1 cellular context compared by ENCODE assay signal in the genomic region with DNA sequence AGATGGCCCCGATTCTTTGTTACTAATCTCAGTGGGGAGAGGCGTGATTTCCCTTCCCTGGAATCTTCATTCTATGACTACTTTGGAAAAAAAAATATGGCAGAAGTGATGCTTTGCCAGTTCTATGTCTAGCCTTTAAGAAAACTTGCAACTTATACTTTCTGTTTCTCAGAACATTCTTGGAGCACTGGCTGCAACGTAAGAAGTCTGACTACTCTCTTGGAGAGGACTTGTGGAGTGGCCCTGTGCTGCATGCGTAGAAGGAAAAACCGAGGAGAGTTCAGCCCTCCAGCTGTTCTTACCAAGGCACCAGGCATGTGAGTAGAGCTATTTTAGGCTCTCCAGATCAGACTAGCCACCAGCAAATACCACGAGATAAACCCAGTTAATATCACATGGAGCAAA.
TF ChIP-seq lines count a peak whose summit lies in the region.

No MANE protein-coding gene starts in this region.

TF ChIP-seq in K562, 482 proteins besides CTCF, POLR2A, EP300 and RAD21 (continued from another document and continues in another):
- TF ChIP-seq, protein P1, sequence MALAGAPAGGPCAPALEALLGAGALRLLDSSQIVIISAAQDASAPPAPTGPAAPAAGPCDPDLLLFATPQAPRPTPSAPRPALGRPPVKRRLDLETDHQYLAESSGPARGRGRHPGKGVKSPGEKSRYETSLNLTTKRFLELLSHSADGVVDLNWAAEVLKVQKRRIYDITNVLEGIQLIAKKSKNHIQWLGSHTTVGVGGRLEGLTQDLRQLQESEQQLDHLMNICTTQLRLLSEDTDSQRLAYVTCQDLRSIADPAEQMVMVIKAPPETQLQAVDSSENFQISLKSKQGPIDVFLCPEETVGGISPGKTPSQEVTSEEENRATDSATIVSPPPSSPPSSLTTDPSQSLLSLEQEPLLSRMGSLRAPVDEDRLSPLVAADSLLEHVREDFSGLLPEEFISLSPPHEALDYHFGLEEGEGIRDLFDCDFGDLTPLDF (CRISPR knock-in tag; IDR thresholded peaks at IDR 0.05): no peak
- TF ChIP-seq SRSF9 (IDR thresholded peaks at IDR 0.05; ENCODE audit: borderline replicate concordance, low read depth, low read length): no peak
- peak; percentile 76 for TF ChIP-seq ZNF766 (CRISPR knock-in tag; conservative IDR thresholded peaks at IDR 0.05)
- no peak for TF ChIP-seq CAMTA2 (CRISPR knock-in tag; conservative IDR thresholded peaks at IDR 0.05)
- 0 out of 2 replicates have a peak, but pooled peaks have one; percentile 33 for TF ChIP-seq TEAD4 (IDR thresholded peaks at IDR 0.05; ENCODE audit: low read length)
- TF ChIP-seq TEAD4 (CRISPR knock-in tag; IDR thresholded peaks at IDR 0.05; ENCODE audit: borderline replicate concordance): no peak
- no peak for TF ChIP-seq ZC3H4 (CRISPR knock-in tag; IDR thresholded peaks at IDR 0.05; ENCODE audit: borderline replicate concordance)
- TF ChIP-seq ZNF239 (CRISPR knock-in tag; IDR thresholded peaks at IDR 0.05): peak; percentile 66; the same call in 1 of the 2 replicates
- TF ChIP-seq ZNF274 (IDR thresholded peaks at IDR 0.05; ENCODE audit: borderline replicate concordance, low read depth, low read length): no peak
- TF ChIP-seq, protein P2, sequence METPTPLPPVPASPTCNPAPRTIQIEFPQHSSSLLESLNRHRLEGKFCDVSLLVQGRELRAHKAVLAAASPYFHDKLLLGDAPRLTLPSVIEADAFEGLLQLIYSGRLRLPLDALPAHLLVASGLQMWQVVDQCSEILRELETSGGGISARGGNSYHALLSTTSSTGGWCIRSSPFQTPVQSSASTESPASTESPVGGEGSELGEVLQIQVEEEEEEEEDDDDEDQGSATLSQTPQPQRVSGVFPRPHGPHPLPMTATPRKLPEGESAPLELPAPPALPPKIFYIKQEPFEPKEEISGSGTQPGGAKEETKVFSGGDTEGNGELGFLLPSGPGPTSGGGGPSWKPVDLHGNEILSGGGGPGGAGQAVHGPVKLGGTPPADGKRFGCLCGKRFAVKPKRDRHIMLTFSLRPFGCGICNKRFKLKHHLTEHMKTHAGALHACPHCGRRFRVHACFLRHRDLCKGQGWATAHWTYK (CRISPR knock-in tag; IDR thresholded peaks at IDR 0.05): 0 out of 2 replicates have a peak, but pooled peaks have one; percentile 43
- TF ChIP-seq NEUROD1 (IDR thresholded peaks at IDR 0.05; ENCODE audit: borderline replicate concordance, low read depth, low read length, partially characterized antibody): no peak
- no peak; the same call in 1 of the 2 replicates for TF ChIP-seq TAF7 (tag; IDR thresholded peaks at IDR 0.05)
- no peak for TF ChIP-seq RB1 (IDR thresholded peaks at IDR 0.05; ENCODE audit: low read depth)
- TF ChIP-seq NUFIP1 (IDR thresholded peaks at IDR 0.05; ENCODE audit: partially characterized antibody): no peak
- TF ChIP-seq, protein P3, sequence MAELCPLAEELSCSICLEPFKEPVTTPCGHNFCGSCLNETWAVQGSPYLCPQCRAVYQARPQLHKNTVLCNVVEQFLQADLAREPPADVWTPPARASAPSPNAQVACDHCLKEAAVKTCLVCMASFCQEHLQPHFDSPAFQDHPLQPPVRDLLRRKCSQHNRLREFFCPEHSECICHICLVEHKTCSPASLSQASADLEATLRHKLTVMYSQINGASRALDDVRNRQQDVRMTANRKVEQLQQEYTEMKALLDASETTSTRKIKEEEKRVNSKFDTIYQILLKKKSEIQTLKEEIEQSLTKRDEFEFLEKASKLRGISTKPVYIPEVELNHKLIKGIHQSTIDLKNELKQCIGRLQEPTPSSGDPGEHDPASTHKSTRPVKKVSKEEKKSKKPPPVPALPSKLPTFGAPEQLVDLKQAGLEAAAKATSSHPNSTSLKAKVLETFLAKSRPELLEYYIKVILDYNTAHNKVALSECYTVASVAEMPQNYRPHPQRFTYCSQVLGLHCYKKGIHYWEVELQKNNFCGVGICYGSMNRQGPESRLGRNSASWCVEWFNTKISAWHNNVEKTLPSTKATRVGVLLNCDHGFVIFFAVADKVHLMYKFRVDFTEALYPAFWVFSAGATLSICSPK (IDR thresholded peaks at IDR 0.05; ENCODE audit: borderline replicate concordance): no peak
- TF ChIP-seq, protein P4, sequence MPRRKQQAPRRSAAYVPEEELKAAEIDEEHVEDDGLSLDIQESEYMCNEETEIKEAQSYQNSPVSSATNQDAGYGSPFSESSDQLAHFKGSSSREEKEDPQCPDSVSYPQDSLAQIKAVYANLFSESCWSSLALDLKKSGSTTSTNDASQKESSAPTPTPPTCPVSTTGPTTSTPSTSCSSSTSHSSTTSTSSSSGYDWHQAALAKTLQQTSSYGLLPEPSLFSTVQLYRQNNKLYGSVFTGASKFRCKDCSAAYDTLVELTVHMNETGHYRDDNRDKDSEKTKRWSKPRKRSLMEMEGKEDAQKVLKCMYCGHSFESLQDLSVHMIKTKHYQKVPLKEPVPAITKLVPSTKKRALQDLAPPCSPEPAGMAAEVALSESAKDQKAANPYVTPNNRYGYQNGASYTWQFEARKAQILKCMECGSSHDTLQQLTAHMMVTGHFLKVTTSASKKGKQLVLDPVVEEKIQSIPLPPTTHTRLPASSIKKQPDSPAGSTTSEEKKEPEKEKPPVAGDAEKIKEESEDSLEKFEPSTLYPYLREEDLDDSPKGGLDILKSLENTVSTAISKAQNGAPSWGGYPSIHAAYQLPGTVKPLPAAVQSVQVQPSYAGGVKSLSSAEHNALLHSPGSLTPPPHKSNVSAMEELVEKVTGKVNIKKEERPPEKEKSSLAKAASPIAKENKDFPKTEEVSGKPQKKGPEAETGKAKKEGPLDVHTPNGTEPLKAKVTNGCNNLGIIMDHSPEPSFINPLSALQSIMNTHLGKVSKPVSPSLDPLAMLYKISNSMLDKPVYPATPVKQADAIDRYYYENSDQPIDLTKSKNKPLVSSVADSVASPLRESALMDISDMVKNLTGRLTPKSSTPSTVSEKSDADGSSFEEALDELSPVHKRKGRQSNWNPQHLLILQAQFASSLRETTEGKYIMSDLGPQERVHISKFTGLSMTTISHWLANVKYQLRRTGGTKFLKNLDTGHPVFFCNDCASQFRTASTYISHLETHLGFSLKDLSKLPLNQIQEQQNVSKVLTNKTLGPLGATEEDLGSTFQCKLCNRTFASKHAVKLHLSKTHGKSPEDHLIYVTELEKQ (CRISPR knock-in tag; IDR thresholded peaks at IDR 0.05): no peak
- no peak for TF ChIP-seq SREBF1 (IDR thresholded peaks at IDR 0.05; ENCODE audit: borderline replicate concordance, low read depth, low read length)
- TF ChIP-seq HMG20B (CRISPR knock-in tag; IDR thresholded peaks at IDR 0.05): no peak
- TF ChIP-seq, protein P5, sequence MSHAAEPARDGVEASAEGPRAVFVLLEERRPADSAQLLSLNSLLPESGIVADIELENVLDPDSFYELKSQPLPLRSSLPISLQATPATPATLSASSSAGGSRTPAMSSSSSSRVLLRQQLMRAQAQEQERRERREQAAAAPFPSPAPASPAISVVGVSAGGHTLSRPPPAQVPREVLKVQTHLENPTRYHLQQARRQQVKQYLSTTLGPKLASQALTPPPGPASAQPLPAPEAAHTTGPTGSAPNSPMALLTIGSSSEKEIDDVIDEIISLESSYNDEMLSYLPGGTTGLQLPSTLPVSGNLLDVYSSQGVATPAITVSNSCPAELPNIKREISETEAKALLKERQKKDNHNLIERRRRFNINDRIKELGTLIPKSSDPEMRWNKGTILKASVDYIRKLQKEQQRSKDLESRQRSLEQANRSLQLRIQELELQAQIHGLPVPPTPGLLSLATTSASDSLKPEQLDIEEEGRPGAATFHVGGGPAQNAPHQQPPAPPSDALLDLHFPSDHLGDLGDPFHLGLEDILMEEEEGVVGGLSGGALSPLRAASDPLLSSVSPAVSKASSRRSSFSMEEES (CRISPR knock-in tag; IDR thresholded peaks at IDR 0.05): peak; percentile 33; the same call in 1 of the 2 replicates
- TF ChIP-seq, protein P6, sequence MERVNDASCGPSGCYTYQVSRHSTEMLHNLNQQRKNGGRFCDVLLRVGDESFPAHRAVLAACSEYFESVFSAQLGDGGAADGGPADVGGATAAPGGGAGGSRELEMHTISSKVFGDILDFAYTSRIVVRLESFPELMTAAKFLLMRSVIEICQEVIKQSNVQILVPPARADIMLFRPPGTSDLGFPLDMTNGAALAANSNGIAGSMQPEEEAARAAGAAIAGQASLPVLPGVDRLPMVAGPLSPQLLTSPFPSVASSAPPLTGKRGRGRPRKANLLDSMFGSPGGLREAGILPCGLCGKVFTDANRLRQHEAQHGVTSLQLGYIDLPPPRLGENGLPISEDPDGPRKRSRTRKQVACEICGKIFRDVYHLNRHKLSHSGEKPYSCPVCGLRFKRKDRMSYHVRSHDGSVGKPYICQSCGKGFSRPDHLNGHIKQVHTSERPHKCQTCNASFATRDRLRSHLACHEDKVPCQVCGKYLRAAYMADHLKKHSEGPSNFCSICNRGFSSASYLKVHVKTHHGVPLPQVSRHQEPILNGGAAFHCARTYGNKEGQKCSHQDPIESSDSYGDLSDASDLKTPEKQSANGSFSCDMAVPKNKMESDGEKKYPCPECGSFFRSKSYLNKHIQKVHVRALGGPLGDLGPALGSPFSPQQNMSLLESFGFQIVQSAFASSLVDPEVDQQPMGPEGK (CRISPR knock-in tag; IDR thresholded peaks at IDR 0.05; ENCODE audit: borderline replicate concordance): 0 out of 2 replicates have a peak, but pooled peaks have one; percentile 23
- TF ChIP-seq, protein P7, sequence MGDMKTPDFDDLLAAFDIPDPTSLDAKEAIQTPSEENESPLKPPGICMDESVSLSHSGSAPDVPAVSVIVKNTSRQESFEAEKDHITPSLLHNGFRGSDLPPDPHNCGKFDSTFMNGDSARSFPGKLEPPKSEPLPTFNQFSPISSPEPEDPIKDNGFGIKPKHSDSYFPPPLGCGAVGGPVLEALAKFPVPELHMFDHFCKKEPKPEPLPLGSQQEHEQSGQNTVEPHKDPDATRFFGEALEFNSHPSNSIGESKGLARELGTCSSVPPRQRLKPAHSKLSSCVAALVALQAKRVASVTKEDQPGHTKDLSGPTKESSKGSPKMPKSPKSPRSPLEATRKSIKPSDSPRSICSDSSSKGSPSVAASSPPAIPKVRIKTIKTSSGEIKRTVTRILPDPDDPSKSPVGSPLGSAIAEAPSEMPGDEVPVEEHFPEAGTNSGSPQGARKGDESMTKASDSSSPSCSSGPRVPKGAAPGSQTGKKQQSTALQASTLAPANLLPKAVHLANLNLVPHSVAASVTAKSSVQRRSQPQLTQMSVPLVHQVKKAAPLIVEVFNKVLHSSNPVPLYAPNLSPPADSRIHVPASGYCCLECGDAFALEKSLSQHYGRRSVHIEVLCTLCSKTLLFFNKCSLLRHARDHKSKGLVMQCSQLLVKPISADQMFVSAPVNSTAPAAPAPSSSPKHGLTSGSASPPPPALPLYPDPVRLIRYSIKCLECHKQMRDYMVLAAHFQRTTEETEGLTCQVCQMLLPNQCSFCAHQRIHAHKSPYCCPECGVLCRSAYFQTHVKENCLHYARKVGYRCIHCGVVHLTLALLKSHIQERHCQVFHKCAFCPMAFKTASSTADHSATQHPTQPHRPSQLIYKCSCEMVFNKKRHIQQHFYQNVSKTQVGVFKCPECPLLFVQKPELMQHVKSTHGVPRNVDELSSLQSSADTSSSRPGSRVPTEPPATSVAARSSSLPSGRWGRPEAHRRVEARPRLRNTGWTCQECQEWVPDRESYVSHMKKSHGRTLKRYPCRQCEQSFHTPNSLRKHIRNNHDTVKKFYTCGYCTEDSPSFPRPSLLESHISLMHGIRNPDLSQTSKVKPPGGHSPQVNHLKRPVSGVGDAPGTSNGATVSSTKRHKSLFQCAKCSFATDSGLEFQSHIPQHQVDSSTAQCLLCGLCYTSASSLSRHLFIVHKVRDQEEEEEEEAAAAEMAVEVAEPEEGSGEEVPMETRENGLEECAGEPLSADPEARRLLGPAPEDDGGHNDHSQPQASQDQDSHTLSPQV (IDR thresholded peaks at IDR 0.05): peak; percentile 72
- TF ChIP-seq ZNF589 (CRISPR knock-in tag; IDR thresholded peaks at IDR 0.05; ENCODE audit: low read depth): peak; percentile 78
- no peak for TF ChIP-seq NR1H2 (CRISPR knock-in tag; IDR thresholded peaks at IDR 0.05)
- TF ChIP-seq, protein P8, sequence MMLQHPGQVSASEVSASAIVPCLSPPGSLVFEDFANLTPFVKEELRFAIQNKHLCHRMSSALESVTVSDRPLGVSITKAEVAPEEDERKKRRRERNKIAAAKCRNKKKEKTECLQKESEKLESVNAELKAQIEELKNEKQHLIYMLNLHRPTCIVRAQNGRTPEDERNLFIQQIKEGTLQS (IDR thresholded peaks at IDR 0.05): 0 out of 2 replicates have a peak, but pooled peaks have one; percentile 6
- TF ChIP-seq, protein P8 (CRISPR knock-in tag; conservative IDR thresholded peaks at IDR 0.05): no peak
- TF ChIP-seq, protein P9, sequence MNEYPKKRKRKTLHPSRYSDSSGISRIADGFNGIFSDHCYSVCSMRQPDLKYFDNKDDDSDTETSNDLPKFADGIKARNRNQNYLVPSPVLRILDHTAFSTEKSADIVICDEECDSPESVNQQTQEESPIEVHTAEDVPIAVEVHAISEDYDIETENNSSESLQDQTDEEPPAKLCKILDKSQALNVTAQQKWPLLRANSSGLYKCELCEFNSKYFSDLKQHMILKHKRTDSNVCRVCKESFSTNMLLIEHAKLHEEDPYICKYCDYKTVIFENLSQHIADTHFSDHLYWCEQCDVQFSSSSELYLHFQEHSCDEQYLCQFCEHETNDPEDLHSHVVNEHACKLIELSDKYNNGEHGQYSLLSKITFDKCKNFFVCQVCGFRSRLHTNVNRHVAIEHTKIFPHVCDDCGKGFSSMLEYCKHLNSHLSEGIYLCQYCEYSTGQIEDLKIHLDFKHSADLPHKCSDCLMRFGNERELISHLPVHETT (CRISPR knock-in tag; conservative IDR thresholded peaks at IDR 0.05 in 1 of 2, IDR thresholded peaks at IDR 0.05 in 1 of 2): peak in 1 of 2 experiments; percentile 32; a peak in 1 of 4 replicates
- no peak for TF ChIP-seq ZNF316 (IDR thresholded peaks at IDR 0.05)
- no peak for TF ChIP-seq RBM15 (IDR thresholded peaks at IDR 0.05; ENCODE audit: insufficient read depth, low read length)
- TF ChIP-seq CXXC5 (CRISPR knock-in tag; IDR thresholded peaks at IDR 0.05): peak; percentile 52; the same call in 1 of the 2 replicates
- no peak for TF ChIP-seq EHMT2 (IDR thresholded peaks at IDR 0.05)
- TF ChIP-seq ZNF282 (CRISPR knock-in tag; IDR thresholded peaks at IDR 0.05): no peak
- peak; percentile 73 for TF ChIP-seq SMAD4 (CRISPR knock-in tag; conservative IDR thresholded peaks at IDR 0.05)
- no peak for TF ChIP-seq POLR3A (IDR thresholded peaks at IDR 0.05; ENCODE audit: borderline replicate concordance, extremely low read depth, insufficient read depth, insufficient read length)
- peak; percentile 29; the same call in 1 of the 2 replicates for TF ChIP-seq NCOR1 (IDR thresholded peaks at IDR 0.05)
- TF ChIP-seq, protein P10, sequence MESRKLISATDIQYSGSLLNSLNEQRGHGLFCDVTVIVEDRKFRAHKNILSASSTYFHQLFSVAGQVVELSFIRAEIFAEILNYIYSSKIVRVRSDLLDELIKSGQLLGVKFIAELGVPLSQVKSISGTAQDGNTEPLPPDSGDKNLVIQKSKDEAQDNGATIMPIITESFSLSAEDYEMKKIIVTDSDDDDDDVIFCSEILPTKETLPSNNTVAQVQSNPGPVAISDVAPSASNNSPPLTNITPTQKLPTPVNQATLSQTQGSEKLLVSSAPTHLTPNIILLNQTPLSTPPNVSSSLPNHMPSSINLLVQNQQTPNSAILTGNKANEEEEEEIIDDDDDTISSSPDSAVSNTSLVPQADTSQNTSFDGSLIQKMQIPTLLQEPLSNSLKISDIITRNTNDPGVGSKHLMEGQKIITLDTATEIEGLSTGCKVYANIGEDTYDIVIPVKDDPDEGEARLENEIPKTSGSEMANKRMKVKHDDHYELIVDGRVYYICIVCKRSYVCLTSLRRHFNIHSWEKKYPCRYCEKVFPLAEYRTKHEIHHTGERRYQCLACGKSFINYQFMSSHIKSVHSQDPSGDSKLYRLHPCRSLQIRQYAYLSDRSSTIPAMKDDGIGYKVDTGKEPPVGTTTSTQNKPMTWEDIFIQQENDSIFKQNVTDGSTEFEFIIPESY (CRISPR knock-in tag; IDR thresholded peaks at IDR 0.05): no peak
- TF ChIP-seq L3MBTL2 (IDR thresholded peaks at IDR 0.05): peak; percentile 53; the same call in 1 of the 2 replicates
